10 cellular contexts compared by ENCODE assay signal in genomic region chr15:100920516-100921135, GRCh38. TPM values are rescaled to one million over a fixed set of nuclear protein-coding genes. Genes with fewer than 3 reads are reported as not detected.
DNase-seq lines count a peak whose midpoint lies in the region; ATAC-seq, FAIRE-seq and TF ChIP-seq lines count a peak whose summit lies in the region.
"Had no signal": no experiment of that assay in that cellular context is flagged by ENCODE, and none has a peak within 500 bp of the region (broad histone marks: within the 10 kb centered on the region; RNA-seq: fewer than 3 reads in every experiment).

No MANE protein-coding gene starts in this region.

- H3K27me3 Mint-ChIP-seq in type B pancreatic cell = peaks cover 85% of the 10 kb centered on the region

- H3K9me2 ChIP-seq in OCI-LY7 (ENCODE audit: insufficient read depth, low read length) = no peaks in the 10 kb centered on the region

- no peaks in the 10 kb centered on the region for H3K9me3 Mint-ChIP-seq in type B pancreatic cell

- TF ChIP-seq CTCF in liver (IDR thresholded peaks at IDR 0.05; ENCODE audit: low read depth, low read length, missing input control) = no peak
- TF ChIP-seq CTCF in HepG2 (CRISPR knock-in tag; IDR thresholded peaks at IDR 0.05) = no peak
- no peak for TF ChIP-seq CTCF in OCI-LY7 (conservative IDR thresholded peaks at IDR 0.05; ENCODE audit: low read length)
- no peak for TF ChIP-seq CTCF in fibroblast of lung (conservative IDR thresholded peaks at IDR 0.05 in 1 of 2, IDR thresholded peaks at IDR 0.05 in 1 of 2; ENCODE audit: low read depth in 1 of 2, low read length in 2 of 2)
- TF ChIP-seq CTCF in type B pancreatic cell (conservative IDR thresholded peaks at IDR 0.05) = no peak

- intact Hi-C loops in HepG2 (cut with micrococcal nuclease; ENCODE audit: unreplicated experiment) = no loop called here
- intact Hi-C loops in OCI-LY7 (cut with micrococcal nuclease; ENCODE audit: unreplicated experiment) = no loop called here

- peak overlapping the region; percentile 35 for H3K27ac Mint-ChIP-seq in type B pancreatic cell

- peaks cover 5% of the 10 kb centered on the region for H3K4me1 Mint-ChIP-seq in type B pancreatic cell (ENCODE audit: unreplicated experiment)

- H3K4me1 ChIP-seq in liver (ENCODE audit: control insufficient read depth in 4 of 4, insufficient read depth in 4 of 4, low read length in 3 of 4) (peaks cover 0 to 23% (median 5%) of the 10 kb centered on the region in 4 donors), HepG2 (ENCODE audit: insufficient read depth, low read length) (no peaks in the 10 kb centered on the region), OCI-LY7 (ENCODE audit: insufficient read depth, low read length, poor library complexity, severe bottlenecking) (peaks cover 68% of the 10 kb centered on the region), fibroblast of lung (ENCODE audit: control insufficient read depth, extremely low read depth, insufficient read depth, low read length) (no peaks in the 10 kb centered on the region)

- H3K4me3 Mint-ChIP-seq in type B pancreatic cell = peak overlapping the region; percentile 78

- BruUV-seq in HepG2 (replicated peaks; lab: Mats Ljungman, UMichigan) (no TSS peak), OCI-LY7 (replicated peaks; lab: Mats Ljungman, UMichigan) (no TSS peak)

- TF ChIP-seq EP300 in HepG2 (IDR thresholded peaks at IDR 0.05; ENCODE audit: low read depth in 2 of 2, low read length in 2 of 2) (no peak), HepG2 (CRISPR knock-in tag; IDR thresholded peaks at IDR 0.05; ENCODE audit: borderline replicate concordance) (no peak)

- WGBS in liver = 68% methylated on average over 8 of the region's 8 CpGs
- WGBS in HepG2 (ENCODE audit: low lambda C conversion rate) = 20% methylated on average over 7 of the region's 8 CpGs

- H3K4me2 ChIP-seq in HepG2 (ENCODE audit: low read depth, low read length) (no peak overlapping the region), OCI-LY7 (ENCODE audit: low read length) (peak overlapping the region; percentile 94), fibroblast of lung (ENCODE audit: extremely low read depth, insufficient read depth, low read length) (peak overlapping the region; percentile 91)

- POLR2A ChIA-PET in HepG2 (lab: Yijun Ruan, JAX) = no interaction called here
- POLR2A ChIA-PET in OCI-LY7 (lab: Charles Lee) = interaction anchor here (0.9 to 8.9 kb wide), 10 partner anchors 9 to 88 kb away, joined by 3 to 134 read pairs (median 4); no protein-coding TSS in a partner anchor

- DNase-seq in HepG2 (ENCODE audit: low spot score) = no peak
- DNase-seq in OCI-LY7 (ENCODE audit: low spot score) = peak; percentile 67
- DNase-seq in fibroblast of lung (ENCODE audit: low read depth in 2 of 2) = no peak
- no peak for DNase-seq in type B pancreatic cell (ENCODE audit: extremely low spot score, unreplicated experiment)
- DNase-seq in NCI-H748 treated with DMSO at 0.1 percent for 48 hours (lab: John Stamatoyannopoulos, UW) = no peak
- no peak for DNase-seq in stimulated activated naive CD4-positive, alpha-beta T cell (lab: John Stamatoyannopoulos, UW)
- no peak for DNase-seq in RCC 7860 (ENCODE audit: low spot score)
- DNase-seq: NCI-H446 had no signal

- H3K9me3 ChIP-seq in liver (ENCODE audit: control insufficient read depth in 4 of 4, low read length in 3 of 4) (no peaks in the 10 kb centered on the region), HepG2 (ENCODE audit: low read length) (no peaks in the 10 kb centered on the region), OCI-LY7 (ENCODE audit: low read length) (no peaks in the 10 kb centered on the region), fibroblast of lung (ENCODE audit: control insufficient read depth, insufficient read depth, low read depth, low read length) (no peaks in the 10 kb centered on the region)

- H3K27me3 ChIP-seq in liver (ENCODE audit: control insufficient read depth in 4 of 4, insufficient read depth in 4 of 4, low read length in 3 of 4) (peaks cover 0 to 9% (median 4%) of the 10 kb centered on the region in 4 donors), HepG2 (ENCODE audit: control insufficient read depth in 1 of 2, insufficient read depth in 2 of 2, low read length in 2 of 2) (peaks cover 3 to 62% of the 10 kb centered on the region in 2 experiments), fibroblast of lung (ENCODE audit: control insufficient read depth, insufficient read depth, low read length) (no peaks in the 10 kb centered on the region)

- H2AFZ ChIP-seq in HepG2 (ENCODE audit: low read length) (no peak overlapping the region), OCI-LY7 (ENCODE audit: low read length) (no peak overlapping the region), fibroblast of lung (ENCODE audit: low read length) (no peak overlapping the region)

- H4K20me1 ChIP-seq in HepG2 (ENCODE audit: insufficient read depth, low read length) = no peaks in the 10 kb centered on the region
- H4K20me1 ChIP-seq in OCI-LY7 (ENCODE audit: insufficient read depth, low read length) = no peaks in the 10 kb centered on the region
- no peaks in the 10 kb centered on the region for H4K20me1 ChIP-seq in fibroblast of lung (ENCODE audit: control insufficient read depth, extremely low read depth, insufficient read depth, low read length)

- no peak overlapping the region for H3K27ac ChIP-seq in liver (ENCODE audit: low read depth in 1 of 2, low read length in 2 of 2)
- no peak overlapping the region for H3K27ac ChIP-seq in HepG2 (ENCODE audit: extremely low read length, insufficient read depth, low read length)
- H3K27ac ChIP-seq in OCI-LY7 (ENCODE audit: low read depth, low read length, poor library complexity, severe bottlenecking) = peak overlapping the region; percentile 99
- H3K27ac ChIP-seq in fibroblast of lung (ENCODE audit: insufficient read depth, low read length) = no peak overlapping the region

- in situ Hi-C loops in HepG2 (cut with HindIII; ENCODE audit: extremely low pct_ligation_motif_present, low pct_unique_long_range_greater_than_20kb) = loop anchor here (25.0 kb wide), 1 partner anchor 342 kb away; the partner anchor contains the start of gene CHSY1

- H3K36me3 Mint-ChIP-seq in type B pancreatic cell = no peaks in the 10 kb centered on the region

- ATAC-seq in HepG2 = no peak

- no peak overlapping the region for H3K4me3 ChIP-seq in liver (ENCODE audit: low read depth in 1 of 3, low read length in 3 of 3)
- H3K4me3 ChIP-seq in HepG2 (replicated peaks in 1 of 3; ENCODE audit: insufficient read depth in 1 of 3, low read depth in 2 of 3, low read length in 3 of 3) = no peak overlapping the region
- peak overlapping the region; percentile 91 for H3K4me3 ChIP-seq in OCI-LY7 (ENCODE audit: low read depth, low read length, poor library complexity, severe bottlenecking)
- H3K4me3 ChIP-seq in fibroblast of lung (replicated peaks in 1 of 4; ENCODE audit: control extremely low read depth in 1 of 4, insufficient read depth in 1 of 4, low read depth in 3 of 4, low read length in 4 of 4) = no peak overlapping the region

- H3K9ac ChIP-seq in liver (ENCODE audit: low read depth in 1 of 2, low read length in 2 of 2) (no peak overlapping the region), HepG2 (ENCODE audit: insufficient read depth, low read depth, low read length) (no peak overlapping the region), fibroblast of lung (ENCODE audit: insufficient read depth, low read length) (no peak overlapping the region)

- no peaks in the 10 kb centered on the region for H3K79me2 ChIP-seq in HepG2 (ENCODE audit: insufficient read depth, low read length)
- H3K79me2 ChIP-seq in OCI-LY7 (ENCODE audit: insufficient read depth, low read depth, low read length) = peaks cover 92% of the 10 kb centered on the region
- H3K79me2 ChIP-seq in fibroblast of lung (ENCODE audit: control insufficient read depth, insufficient read depth, low read length) = no peaks in the 10 kb centered on the region

- CTCF ChIA-PET in HepG2 (lab: Yijun Ruan, JAX; ENCODE audit: low intra/inter-chr PET ratio, low total read pairs) (no interaction called here), OCI-LY7 (lab: Charles Lee; ENCODE audit: unreplicated experiment) (interaction anchor here (0.5 to 1.7 kb wide), 6 partner anchors 8 to 88 kb away, joined by 3 to 6 read pairs (median 3); no protein-coding TSS in a partner anchor)

- TF ChIP-seq RAD21 in liver (IDR thresholded peaks at IDR 0.05) (no peak), HepG2 (CRISPR knock-in tag; IDR thresholded peaks at IDR 0.05) (no peak)

- no peak for TF ChIP-seq POLR2A in HepG2 (IDR thresholded peaks at IDR 0.05; ENCODE audit: insufficient read depth in 1 of 2, low read depth in 2 of 2, low read length in 2 of 2)

- H3K36me3 ChIP-seq in liver (ENCODE audit: control insufficient read depth in 4 of 4, insufficient read depth in 3 of 4, low read depth in 1 of 4, low read length in 3 of 4) (no peaks in the 10 kb centered on the region), HepG2 (replicated peaks in 1 of 2; ENCODE audit: control insufficient read depth in 1 of 2, insufficient read depth in 2 of 2, low read length in 2 of 2) (no peaks in the 10 kb centered on the region), OCI-LY7 (ENCODE audit: insufficient read depth, low read length) (peaks cover 79% of the 10 kb centered on the region), fibroblast of lung (ENCODE audit: control insufficient read depth, insufficient read depth, low read length) (peaks cover 2% of the 10 kb centered on the region)

- no peak for FAIRE-seq in HepG2 (lab: Jason Lieb, UNC)
- FAIRE-seq in RCC 7860 (lab: Jason Lieb, UNC) = no peak
- FAIRE-seq: islet of Langerhans had no signal

RNA-seq across cellular contexts. Expression of gene LRRK1, which starts 1.5 kb away (rescaled TPM):
- 1 to 10 TPM; 4.0 to 4.4 TPM for total RNA-seq in liver
- polyA plus RNA-seq in liver = 1 to 10 TPM; 1.2 to 1.4 TPM
- 0.07 and 0.13 TPM in 2 replicates for total RNA-seq in HepG2 (2016; rRNA removed; fragmentation: Illumina TruSeq; extraction: Trizol)
- 0.26 and 0.30 TPM in 2 replicates for total RNA-seq in HepG2 (2016; cell fraction: cytosol; rRNA removed; fragmentation: Illumina TruSeq; extraction: Trizol; ENCODE audit: low read depth)
- total RNA-seq in HepG2 (2016; cell fraction: insoluble cytoplasmic fraction; rRNA removed; fragmentation: Illumina TruSeq; extraction: Trizol) = 0.09 and 0.12 TPM in 2 replicates
- 0.31 and 0.37 TPM in 2 replicates for total RNA-seq in HepG2 (2016; cell fraction: membrane; rRNA removed; fragmentation: Illumina TruSeq; extraction: Trizol)
- total RNA-seq in HepG2 (2016; cell fraction: nucleus; rRNA removed; fragmentation: Illumina TruSeq; extraction: Trizol) = 0.22 and 0.28 TPM in 2 replicates
- polyA plus RNA-seq in HepG2 (2011; rRNA removed) = 0.71 and 1.2 TPM in 2 replicates
- 0.46 and 0.68 TPM in 2 replicates for polyA plus RNA-seq in HepG2 (2011; cell fraction: cytosol; rRNA removed)
- 1.00 and 1.5 TPM in 2 replicates for polyA plus RNA-seq in HepG2 (2011; cell fraction: nucleus; rRNA removed)
- 0.38 and 0.51 TPM in 2 replicates for polyA plus RNA-seq in HepG2 (2012)
- 0.01 TPM in 1 of 2 replicates, not detected in the other for polyA plus RNA-seq in HepG2 (2016; cell fraction: cytosol; fragmentation: Illumina TruSeq; extraction: Trizol; ENCODE audit: low read depth)
- polyA plus RNA-seq in HepG2 (2016; cell fraction: insoluble cytoplasmic fraction; fragmentation: Illumina TruSeq; extraction: Trizol; ENCODE audit: low read depth) = not detected in 2 replicates
- 0.02 TPM in 1 of 2 replicates, not detected in the other for polyA plus RNA-seq in HepG2 (2016; cell fraction: membrane; fragmentation: Illumina TruSeq; extraction: Trizol; ENCODE audit: low read depth)
- polyA plus RNA-seq in HepG2 (2016; cell fraction: nucleus; fragmentation: Illumina TruSeq; extraction: Trizol; ENCODE audit: insufficient read depth, low read depth) = 0.04 TPM in 1 of 2 replicates, not detected in the other
- polyA minus RNA-seq in HepG2 (2011; rRNA and poly(A)+ RNA removed; ENCODE audit: low replicate concordance) = 2.8 and 25.2 TPM in 2 replicates
- 0.89 and 1.2 TPM in 2 replicates for polyA minus RNA-seq in HepG2 (2011; cell fraction: cytosol; rRNA and poly(A)+ RNA removed)
- 0.75 and 2.2 TPM in 2 replicates for polyA minus RNA-seq in HepG2 (2011; cell fraction: nucleus; rRNA and poly(A)+ RNA removed)
- total RNA-seq in OCI-LY7 (2014; rRNA removed; shearing (Covaris generic)) = 74.2 and 92.3 TPM in 2 replicates
- total RNA-seq in OCI-LY7 (2022) = 219 and 233 TPM in 2 replicates
- total RNA-seq in fibroblast of lung = 8.7 and 12.2 TPM in 2 replicates
- 3.8 and 6.6 TPM in 2 replicates for polyA plus RNA-seq in fibroblast of lung
- 6.0 and 9.1 TPM in 2 replicates for polyA plus RNA-seq in fibroblast of lung (2012)
- polyA minus RNA-seq in fibroblast of lung (ENCODE audit: low replicate concordance) = 15.3 and 25.1 TPM in 2 replicates
- 2.0 and 4.1 TPM in 2 replicates for total RNA-seq in type B pancreatic cell (ENCODE audit: low replicate concordance)

RNA-seq across cellular contexts. Expression of gene ALDH1A3, which starts 41.0 kb away (rescaled TPM):
- total RNA-seq in liver = 1 to 10 TPM in 1 of 2 donors, under 1 TPM in 1; 0.79 to 8.4 TPM
- polyA plus RNA-seq in liver = 1 to 10 TPM; 1.1 to 1.7 TPM
- total RNA-seq in HepG2 (2016; rRNA removed; fragmentation: Illumina TruSeq; extraction: Trizol) = not detected in 2 replicates
- not detected in 2 replicates for total RNA-seq in HepG2 (2016; cell fraction: cytosol; rRNA removed; fragmentation: Illumina TruSeq; extraction: Trizol; ENCODE audit: low read depth)
- not detected in 2 replicates for total RNA-seq in HepG2 (2016; cell fraction: insoluble cytoplasmic fraction; rRNA removed; fragmentation: Illumina TruSeq; extraction: Trizol)
- total RNA-seq in HepG2 (2016; cell fraction: membrane; rRNA removed; fragmentation: Illumina TruSeq; extraction: Trizol) = not detected in 2 replicates
- not detected in 2 replicates for total RNA-seq in HepG2 (2016; cell fraction: nucleus; rRNA removed; fragmentation: Illumina TruSeq; extraction: Trizol)
- polyA plus RNA-seq in HepG2 (2011; rRNA removed) = 0.03 TPM in 1 of 2 replicates, not detected in the other
- not detected in 2 replicates for polyA plus RNA-seq in HepG2 (2011; cell fraction: cytosol; rRNA removed)
- polyA plus RNA-seq in HepG2 (2011; cell fraction: nucleus; rRNA removed) = not detected in 2 replicates
- not detected in 2 replicates for polyA plus RNA-seq in HepG2 (2012)
- polyA plus RNA-seq in HepG2 (2016; cell fraction: cytosol; fragmentation: Illumina TruSeq; extraction: Trizol; ENCODE audit: low read depth) = not detected in 2 replicates
- polyA plus RNA-seq in HepG2 (2016; cell fraction: insoluble cytoplasmic fraction; fragmentation: Illumina TruSeq; extraction: Trizol; ENCODE audit: low read depth) = not detected in 2 replicates
- not detected in 2 replicates for polyA plus RNA-seq in HepG2 (2016; cell fraction: membrane; fragmentation: Illumina TruSeq; extraction: Trizol; ENCODE audit: low read depth)
- not detected in 2 replicates for polyA plus RNA-seq in HepG2 (2016; cell fraction: nucleus; fragmentation: Illumina TruSeq; extraction: Trizol; ENCODE audit: insufficient read depth, low read depth)
- polyA minus RNA-seq in HepG2 (2011; rRNA and poly(A)+ RNA removed; ENCODE audit: low replicate concordance) = 3.3 TPM in 1 of 2 replicates, not detected in the other
- polyA minus RNA-seq in HepG2 (2011; cell fraction: cytosol; rRNA and poly(A)+ RNA removed) = not detected in 2 replicates
- not detected in 2 replicates for polyA minus RNA-seq in HepG2 (2011; cell fraction: nucleus; rRNA and poly(A)+ RNA removed)
- not detected in 2 replicates for total RNA-seq in OCI-LY7 (2014; rRNA removed; shearing (Covaris generic))
- not detected in 2 replicates for total RNA-seq in OCI-LY7 (2022)
- 32.5 and 73.7 TPM in 2 replicates for total RNA-seq in fibroblast of lung
- polyA plus RNA-seq in fibroblast of lung = 4.2 and 9.8 TPM in 2 replicates
- polyA plus RNA-seq in fibroblast of lung (2012) = 5.4 and 9.5 TPM in 2 replicates
- 6.0 and 12.2 TPM in 2 replicates for polyA minus RNA-seq in fibroblast of lung (ENCODE audit: low replicate concordance)
- total RNA-seq in type B pancreatic cell (ENCODE audit: low replicate concordance) = 13.0 and 14.4 TPM in 2 replicates
